In the genomic region with DNA sequence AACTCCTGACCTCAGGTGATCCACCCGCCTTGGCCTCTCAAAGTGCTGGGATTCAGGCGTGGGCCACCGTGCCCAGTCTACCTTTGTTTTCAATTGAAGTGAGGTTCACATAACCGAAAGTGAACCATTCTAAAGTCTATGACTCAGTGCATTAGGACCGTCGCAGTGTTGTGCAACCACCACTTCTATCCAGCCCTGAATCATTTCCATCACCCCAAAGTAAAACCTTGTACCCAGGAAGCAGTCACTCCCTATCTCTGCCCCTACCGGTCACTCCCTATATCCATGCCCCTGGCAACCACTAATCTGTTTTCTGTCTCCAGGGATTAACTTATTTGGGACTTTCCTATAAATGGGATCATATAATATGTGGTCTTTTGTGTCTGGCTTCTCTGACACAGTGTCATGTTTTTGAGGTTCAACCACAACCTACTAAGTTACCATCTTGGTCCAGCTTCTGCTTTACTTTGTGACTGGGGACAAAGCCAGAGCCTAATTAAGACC, we compare ENCODE assay signal across 8 cellular contexts. TPM values are rescaled to one million over a fixed set of nuclear protein-coding genes. Genes with fewer than 3 reads are reported as not detected.
DNase-seq lines count a peak whose midpoint lies in the region; ATAC-seq, FAIRE-seq and TF ChIP-seq lines count a peak whose summit lies in the region.

No MANE protein-coding gene starts in this region.

- ATAC-seq in HG03378 (IDR thresholded peaks at IDR 0.05; ENCODE audit: unreplicated experiment) = no peak

- no peaks in the 10 kb centered on the region for H3K36me3 ChIP-seq in A673 (ENCODE audit: insufficient read depth, low read length, poor library complexity, severe bottlenecking)
- no peaks in the 10 kb centered on the region for H3K36me3 ChIP-seq in astrocyte (ENCODE audit: insufficient read depth, low read length)

- H2AFZ ChIP-seq in astrocyte (ENCODE audit: low read depth, low read length) = peak overlapping the region; percentile 8

- no peaks in the 10 kb centered on the region for H3K36me3 Mint-ChIP-seq in astrocyte (ENCODE audit: low read depth, unreplicated experiment)

- intact Hi-C loops in A673 (cut with micrococcal nuclease; ENCODE audit: unreplicated experiment) = no loop called here

- H3K9me3 ChIP-seq in A673 (ENCODE audit: low read depth, low read length, poor library complexity, severe bottlenecking) (no peaks in the 10 kb centered on the region), astrocyte (ENCODE audit: insufficient read depth, low read depth, low read length) (no peaks in the 10 kb centered on the region)

- H3K27ac Mint-ChIP-seq in astrocyte (ENCODE audit: unreplicated experiment) = no peak overlapping the region

- H3K4me1 ChIP-seq in A673 (ENCODE audit: insufficient read depth, low read length, poor library complexity, severe bottlenecking) (peaks cover 27% of the 10 kb centered on the region), astrocyte (ENCODE audit: insufficient read depth, low read length) (peaks cover 51% of the 10 kb centered on the region)

- DNase-seq in A673 (ENCODE audit: low spot score) = peak; percentile 67
- DNase-seq in HT1080 (ENCODE audit: low read depth) = peak; percentile 96
- peak; percentile 89 for DNase-seq in astrocyte (ENCODE audit: low read depth)
- peak; percentile 31 to 51 for DNase-seq in lung microvascular endothelial cell (ENCODE audit: low read depth in 2 of 2)
- no peak for DNase-seq in DMS114 treated with DMSO at 0.1 percent for 48 hours (lab: John Stamatoyannopoulos, UW; ENCODE audit: unreplicated experiment)
- DNase-seq in NCI-H345 treated with DMSO at 0.1 percent for 48 hours (lab: John Stamatoyannopoulos, UW; ENCODE audit: unreplicated experiment) = no peak
- no peak for DNase-seq in stimulated activated naive CD4-positive, alpha-beta T cell treated with Interleukin-2 at 50 U/mL for 16 hours (lab: John Stamatoyannopoulos, UW)

- no TSS peak for BruUV-seq in A673 (replicated peaks; lab: Mats Ljungman, UMichigan)

- no peaks in the 10 kb centered on the region for H3K27me3 ChIP-seq in A673 (replicated peaks; ENCODE audit: insufficient read depth, low read depth, low read length, poor library complexity)
- H3K27me3 ChIP-seq in astrocyte (ENCODE audit: insufficient read depth, low read length) = no peaks in the 10 kb centered on the region

- no peaks in the 10 kb centered on the region for H3K79me2 ChIP-seq in astrocyte (ENCODE audit: insufficient read depth, low read length)

- POLR2A ChIA-PET in A673 (lab: Charles Lee; ENCODE audit: low non-redundant PET) = no interaction called here

- no peak overlapping the region for H3K27ac ChIP-seq in A673 (ENCODE audit: low read depth, low read length, poor library complexity, severe bottlenecking)
- peak overlapping the region; percentile 77 for H3K27ac ChIP-seq in astrocyte (ENCODE audit: low read depth, low read length)

- H3K4me3 ChIP-seq in A673 (ENCODE audit: low read depth, low read length, poor library complexity, severe bottlenecking) (no peak overlapping the region), astrocyte (ENCODE audit: insufficient read depth, low read depth, low read length) (no peak overlapping the region)

- H3K9me3 Mint-ChIP-seq in astrocyte (ENCODE audit: unreplicated experiment) = no peaks in the 10 kb centered on the region

- H3K4me2 ChIP-seq in astrocyte (ENCODE audit: low read length) = peak overlapping the region; percentile 66

- H3K4me3 Mint-ChIP-seq in astrocyte (ENCODE audit: unreplicated experiment) = no peak overlapping the region

- no peak for TF ChIP-seq CTCF in A673 (conservative IDR thresholded peaks at IDR 0.05; ENCODE audit: low read depth, low read length)
- peak; percentile 54 for TF ChIP-seq CTCF in astrocyte (IDR thresholded peaks at IDR 0.05; ENCODE audit: insufficient read depth, low read depth, low read length)

- peak overlapping the region; percentile 40 for H3K9ac ChIP-seq in astrocyte (ENCODE audit: low read length)

- CTCF ChIA-PET in A673 (lab: Charles Lee) = no interaction called here

- FAIRE-seq in astrocyte (lab: Jason Lieb, UNC) = peak; percentile 93

- H4K20me1 ChIP-seq in astrocyte (ENCODE audit: insufficient read depth, low read length) = no peaks in the 10 kb centered on the region

- H3K4me1 Mint-ChIP-seq in astrocyte (ENCODE audit: low read depth, unreplicated experiment) = peaks cover 27% of the 10 kb centered on the region

- peaks cover 7% of the 10 kb centered on the region for H3K27me3 Mint-ChIP-seq in astrocyte (ENCODE audit: low read depth, unreplicated experiment)

RNA-seq across cellular contexts. Expression of gene CDC42EP4, which starts 28.3 kb away (rescaled TPM):
- 37.5 and 40.2 TPM in 2 replicates for total RNA-seq in A673 (2021)
- 27.2 and 37.0 TPM in 2 replicates for total RNA-seq in HT1080 (2014; rRNA removed; shearing (Covaris generic))
- 29.5 and 32.4 TPM in 2 replicates for polyA plus RNA-seq in HT1080 (2015; cell fraction: cytosol; rRNA removed)
- polyA plus RNA-seq in HT1080 (2015; cell fraction: nucleus; rRNA removed) = 14.0 and 16.8 TPM in 2 replicates
- total RNA-seq in astrocyte = 13.0 and 15.8 TPM in 2 replicates
- 3.8 and 7.2 TPM in 2 replicates for total RNA-seq in lung microvascular endothelial cell

Comparison
In these comparisons a context has a peak if more than half of its experiments do, and no peak if none do; other contexts are left out.
1. DNase-seq: peak in A673 (single experiment), HT1080 (single experiment), astrocyte (single experiment) and lung microvascular endothelial cell (2 of 2); none in DMS114 treated with DMSO at 0.1 percent for 48 hours (single experiment), NCI-H345 treated with DMSO at 0.1 percent for 48 hours (single experiment) and stimulated activated naive CD4-positive, alpha-beta T cell treated with Interleukin-2 at 50 U/mL for 16 hours (single experiment).